Comparison of ENCODE assay signal across 26 cellular contexts in genomic region chr3:52104664-52105281, GRCh38.
"Had no signal": no experiment of that assay in that cellular context is flagged by ENCODE, and none has a peak within 500 bp of the region (broad histone marks: within the 10 kb centered on the region; RNA-seq: fewer than 3 reads in every experiment).

No MANE protein-coding gene starts in this region.

- H3K36me3 ChIP-seq: adrenal gland had no signal

- ATAC-seq: activated CD8-positive, alpha-beta T cell treated with anti-CD3 and anti-CD28 coated beads for 36 hours; activated naive CD4-positive, alpha-beta T cell treated with anti-CD3 and anti-CD28 coated beads, Interleukin-2, amount 50 U/mL, for 72 hours; Panc1 had no signal

- H3K9me3 ChIP-seq: adrenal gland, SJSA1, SK-N-SH had no signal

- DNase-seq: activated CD4-positive, alpha-beta T cell treated with anti-CD3 and anti-CD28 coated beads, Interleukin-2, amount 10 ng/mL, durations not matched to agents 24 days and 14 days; activated CD4-positive, alpha-beta T cell treated with anti-CD3 and anti-CD28 coated beads, Interleukin-2, amount 50 U/mL, for 4 hours; activated CD8-positive, alpha-beta T cell treated with anti-CD3 and anti-CD28 coated beads for 36 hours; activated gamma-delta T cell treated with Interleukin-2 at 50 U/mL for 16 hours; activated naive CD4-positive, alpha-beta T cell treated with anti-CD3 and anti-CD28 coated beads for 36 hours; activated T-cell treated with anti-CD3 and anti-CD28 coated beads, Interleukin-2, amount 50 U/mL, for 24 hours; adrenal gland; Kasumi-1; KG1; MG63; MV-4-11; NCI-H1092; NCI-H1436 treated with DMSO at 0.1 percent for 48 hours; NCI-H1694 treated with DMSO at 0.1 percent for 48 hours; NCI-H2029; NCI-H345; NCI-H524 treated with DMSO at 0.1 percent for 48 hours; SHP77 treated with DMSO at 0.1 percent for 48 hours; SK-N-SH had no signal

- H3K27me3 Mint-ChIP-seq: activated CD4-positive, alpha-beta T cell treated with anti-CD3 and anti-CD28 coated beads, Interleukin-2, amount 10 ng/mL, durations not matched to agents 24 days and 14 days; activated CD8-positive, alpha-beta T cell treated with anti-CD3 and anti-CD28 coated beads for 36 hours; activated T-cell treated with anti-CD3 and anti-CD28 coated beads, Interleukin-2, amount 50 U/mL, for 24 hours had no signal

- H3K27me3 ChIP-seq: adrenal gland, MG63, SJSA1 had no signal

- H3K27ac Mint-ChIP-seq: activated CD4-positive, alpha-beta T cell treated with anti-CD3 and anti-CD28 coated beads, Interleukin-2, amount 10 ng/mL, durations not matched to agents 24 days and 14 days; activated CD8-positive, alpha-beta T cell treated with anti-CD3 and anti-CD28 coated beads for 36 hours; activated naive CD4-positive, alpha-beta T cell treated with anti-CD3 and anti-CD28 coated beads for 36 hours; activated T-cell treated with anti-CD3 and anti-CD28 coated beads, Interleukin-2, amount 50 U/mL, for 24 hours; activated T-helper 1 cell treated with anti-CD3 and anti-CD28 coated beads, Interleukin-12 subunit alpha, Interleukin-12 subunit beta, Interleukin-2, Interleukin-4 antibody, amounts not matched to agents 30 ng/mL and 10 ng/mL and 1 ng/mL, durations not matched to agents 14 hours and 24 hours and 36 hours; T-helper 1 cell treated with Interleukin-12 subunit alpha and Interleukin-12 subunit beta and Interleukin-4 antibody, amounts not matched to agents 30 μg/mL and 1 μg/mL, for 36 hours; T-helper 2 cell treated with Interferon-gamma antibody and Interleukin-4, amounts not matched to agents 5 μg/mL and 100 μg/mL, for 36 hours had no signal

- H3K4me3 ChIP-seq: adrenal gland, MG63, SJSA1 had no signal

- H3K4me3 Mint-ChIP-seq: activated CD4-positive, alpha-beta T cell treated with anti-CD3 and anti-CD28 coated beads, Interleukin-2, amount 10 ng/mL, durations not matched to agents 24 days and 14 days; activated CD8-positive, alpha-beta T cell treated with anti-CD3 and anti-CD28 coated beads for 36 hours; activated naive CD4-positive, alpha-beta T cell treated with anti-CD3 and anti-CD28 coated beads for 36 hours; activated T-cell treated with anti-CD3 and anti-CD28 coated beads, Interleukin-2, amount 50 U/mL, for 24 hours; activated T-helper 1 cell treated with anti-CD3 and anti-CD28 coated beads, Interleukin-12 subunit alpha, Interleukin-12 subunit beta, Interleukin-2, Interleukin-4 antibody, amounts not matched to agents 30 ng/mL and 10 ng/mL and 1 ng/mL, durations not matched to agents 14 hours and 24 hours and 36 hours; brain; T-helper 1 cell treated with Interleukin-12 subunit alpha and Interleukin-12 subunit beta and Interleukin-4 antibody, amounts not matched to agents 30 μg/mL and 1 μg/mL, for 36 hours; T-helper 2 cell treated with Interferon-gamma antibody and Interleukin-4, amounts not matched to agents 5 μg/mL and 100 μg/mL, for 36 hours had no signal

- H3K27ac ChIP-seq: adrenal gland, SJSA1 had no signal

- H3K9me3 Mint-ChIP-seq: activated CD8-positive, alpha-beta T cell treated with anti-CD3 and anti-CD28 coated beads for 36 hours had no signal

- H3K4me1 ChIP-seq: SJSA1 had no signal
